1 cellular context compared by ENCODE assay signal in the genomic region with DNA sequence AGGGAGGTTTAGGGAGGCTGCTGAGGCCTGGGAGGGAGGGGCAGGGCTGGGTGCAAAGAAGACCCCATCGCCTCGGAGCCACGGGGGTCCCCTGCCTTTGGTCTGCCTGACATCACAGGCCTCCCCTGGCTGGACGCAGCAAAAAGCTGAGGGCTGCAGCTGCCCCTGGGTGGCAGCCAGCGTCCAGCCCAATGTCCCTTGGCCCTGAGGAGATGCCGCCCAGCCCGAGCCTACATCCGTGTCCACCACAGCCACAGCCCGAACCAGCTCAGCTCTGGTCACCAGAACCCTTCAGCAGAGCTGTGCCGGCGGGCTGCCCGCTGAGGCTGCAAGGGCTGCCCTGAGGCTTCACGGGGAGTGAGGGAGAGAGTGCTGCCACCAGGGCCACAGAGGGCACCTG.
TF ChIP-seq lines count a peak whose summit lies in the region.

No MANE protein-coding gene starts in this region.

TF ChIP-seq in H1, 55 proteins besides CTCF, POLR2A, EP300 and RAD21:
- TF ChIP-seq NANOG (IDR thresholded peaks at IDR 0.05; ENCODE audit: insufficient read depth, low read depth, low read length, poor library complexity, severe bottlenecking), result no peak
- no peak for TF ChIP-seq PHF8 (conservative IDR thresholded peaks at IDR 0.05; ENCODE audit: low read depth, low read length)
- TF ChIP-seq RBBP5 (IDR thresholded peaks at IDR 0.05; ENCODE audit: borderline replicate concordance, low read depth, low read length), result no peak
- no peak for TF ChIP-seq KDM4A (IDR thresholded peaks at IDR 0.05; ENCODE audit: low read depth, low read length, severe bottlenecking)
- TF ChIP-seq KDM5A (IDR thresholded peaks at IDR 0.05; ENCODE audit: low read length), result no peak
- TF ChIP-seq SP4 (IDR thresholded peaks at IDR 0.05; ENCODE audit: low read length), result no peak
- no peak for TF ChIP-seq BRCA1 (IDR thresholded peaks at IDR 0.05; ENCODE audit: low read depth, low read length)
- no peak for TF ChIP-seq TCF12 (IDR thresholded peaks at IDR 0.05; ENCODE audit: low read depth, low read length)
- no peak for TF ChIP-seq GABPA (IDR thresholded peaks at IDR 0.05; ENCODE audit: borderline replicate concordance, insufficient read depth, low read length)
- no peak for TF ChIP-seq POLR2AphosphoS5 (IDR thresholded peaks at IDR 0.05; ENCODE audit: low read depth, low read length)
TF ChIP-seq in H1: peak in this region for 0.
